In genomic region chr16:67846063-67846319, GRCh38 we compare ENCODE assay signal across 8 cellular contexts. TPM values are rescaled to one million over a fixed set of nuclear protein-coding genes. Genes with fewer than 3 reads are reported as not detected.
DNase-seq lines count a peak whose midpoint lies in the region; ATAC-seq and TF ChIP-seq lines count a peak whose summit lies in the region.

No MANE protein-coding gene starts in this region.

- WGBS in neuronal stem cell (ENCODE audit: extremely low coverage in 2 of 2, insufficient read length in 2 of 2, insufficient replicate concordance in 1 of 2), 2 donors = no CpG with 5 or more reads among the region's 2 CpGs

- H3K23ac ChIP-seq in neuronal stem cell (ENCODE audit: low read depth, low read length, poor library complexity) = no peak overlapping the region

- H3K79me1 ChIP-seq in neuronal stem cell (ENCODE audit: low read depth, low read length) = peaks cover 14% of the 10 kb centered on the region

- peak overlapping the region; percentile 86 for H3K4me3 Mint-ChIP-seq in CD4-positive, alpha-beta T cell
- H3K4me3 Mint-ChIP-seq in effector memory CD8-positive, alpha-beta T cell = peak overlapping the region; percentile 85 to 92

- DNase-seq in CD4-positive, alpha-beta T cell = no peak
- no peak for DNase-seq in NB4 (ENCODE audit: low read depth)
- no peak for DNase-seq in effector memory CD8-positive, alpha-beta T cell
- DNase-seq in neuronal stem cell (ENCODE audit: low spot score) = no peak
- DNase-seq in HUDEP-2 (lab: John Stamatoyannopoulos, UW; ENCODE audit: unreplicated experiment in 76 of 76) = no peak
- no peak for DNase-seq in DMS114 treated with DMSO at 0.1 percent for 48 hours (lab: John Stamatoyannopoulos, UW; ENCODE audit: unreplicated experiment)
- no peak for DNase-seq in dedifferentiated amniotic fluid mesenchymal stem cell (ENCODE audit: extremely low spot score)
- DNase-seq in stimulated activated CD4-positive, alpha-beta T cell treated with anti-CD3 and anti-CD28 coated beads, Interleukin-2, amount 100 ng/mL, for 48 hours = no peak

- H2BK5ac ChIP-seq in neuronal stem cell (ENCODE audit: low read length) = peak overlapping the region; percentile 79

- H3K9me3 Mint-ChIP-seq in CD4-positive, alpha-beta T cell = no peaks in the 10 kb centered on the region
- no peaks in the 10 kb centered on the region for H3K9me3 Mint-ChIP-seq in effector memory CD8-positive, alpha-beta T cell

- no peaks in the 10 kb centered on the region for H3K27me3 Mint-ChIP-seq in CD4-positive, alpha-beta T cell
- H3K27me3 Mint-ChIP-seq in effector memory CD8-positive, alpha-beta T cell = no peaks in the 10 kb centered on the region

- H3K36me3 Mint-ChIP-seq in CD4-positive, alpha-beta T cell (ENCODE audit: low read depth) = peaks cover 30% of the 10 kb centered on the region
- peaks cover 31% of the 10 kb centered on the region for H3K36me3 Mint-ChIP-seq in effector memory CD8-positive, alpha-beta T cell (ENCODE audit: insufficient read depth)

- H2BK15ac ChIP-seq in neuronal stem cell (ENCODE audit: low read length) = no peak overlapping the region

- H3K18ac ChIP-seq in neuronal stem cell (ENCODE audit: low read length) = no peak overlapping the region

- ATAC-seq in CD4-positive, alpha-beta T cell (ENCODE audit: poor library complexity) = no peak
- ATAC-seq in effector memory CD8-positive, alpha-beta T cell (replicated peaks) = no peak

- H3K27ac Mint-ChIP-seq in CD4-positive, alpha-beta T cell = peak overlapping the region; percentile 95
- peak overlapping the region; percentile 72 to 96 for H3K27ac Mint-ChIP-seq in effector memory CD8-positive, alpha-beta T cell

- H2BK12ac ChIP-seq in neuronal stem cell (ENCODE audit: low read length) = no peak overlapping the region

- no peak overlapping the region for H3K4ac ChIP-seq in neuronal stem cell (ENCODE audit: low read length)

- peaks cover 22 to 23% of the 10 kb centered on the region in 2 donors for H3K4me1 ChIP-seq in neuronal stem cell (ENCODE audit: control insufficient read depth in 2 of 2, insufficient read depth in 1 of 2, low read depth in 1 of 2, low read length in 2 of 2)

- H3K4me1 Mint-ChIP-seq in CD4-positive, alpha-beta T cell (ENCODE audit: low read depth) = peaks cover 55% of the 10 kb centered on the region
- H3K4me1 Mint-ChIP-seq in effector memory CD8-positive, alpha-beta T cell (ENCODE audit: low read depth in 2 of 2) = peaks cover 41 to 45% of the 10 kb centered on the region in 2 donors

- intact Hi-C loops in CD4-positive, alpha-beta T cell (cut with DNase I, micrococcal nuclease) = loop anchor here (1.0 to 10.0 kb wide), 7 partner anchors 13 to 621 kb away; partner anchors contain the start of genes RANBP10 (in 2 of the 2), TSNAXIP1 (in 2 of the 2), C16orf86 (in 1 of the 2) and ENKD1 (in 1 of the 2)

- CTCF ChIA-PET in CD4-positive, alpha-beta T cell (lab: Charles Lee) = interaction anchor here (0.9 to 4.9 kb wide), 3 partner anchors 27 to 195 kb away, joined by 3 to 41 read pairs (median 3); partner anchors contain the start of gene EDC4

- H4K91ac ChIP-seq in neuronal stem cell (ENCODE audit: low read depth, low read length, poor library complexity) = no peak overlapping the region

- peak overlapping the region; percentile 32 for H3K9ac ChIP-seq in neuronal stem cell (ENCODE audit: low read depth, low read length, poor library complexity)

- H3K9me3 ChIP-seq in CD4-positive, alpha-beta T cell (ENCODE audit: control insufficient read depth, low read length) = no peaks in the 10 kb centered on the region
- H3K9me3 ChIP-seq in neuronal stem cell (replicated peaks in 1 of 2; ENCODE audit: control insufficient read depth in 2 of 2, insufficient read depth in 1 of 2, low read depth in 1 of 2, low read length in 2 of 2) = no peaks in the 10 kb centered on the region

- no peaks in the 10 kb centered on the region for H3K27me3 ChIP-seq in CD4-positive, alpha-beta T cell (ENCODE audit: control insufficient read depth, insufficient read depth, low read length)
- no peaks in the 10 kb centered on the region for H3K27me3 ChIP-seq in neuronal stem cell (ENCODE audit: control insufficient read depth in 3 of 3, insufficient read depth in 3 of 3, low read depth in 1 of 3, low read length in 3 of 3)

- H3K4me3 ChIP-seq in NB4 (ENCODE audit: low read depth, low read length) (peak overlapping the region; percentile 68), neuronal stem cell (ENCODE audit: low read length in 2 of 2) (peak overlapping the region; percentile 82 to 97)

- no peak overlapping the region for H4K8ac ChIP-seq in neuronal stem cell (ENCODE audit: low read depth, low read length)

- H2AFZ ChIP-seq in neuronal stem cell (ENCODE audit: low read length) = peak overlapping the region; percentile 81

- peaks cover 4 to 32% of the 10 kb centered on the region in 2 donors for H3K36me3 ChIP-seq in neuronal stem cell (replicated peaks in 1 of 2; ENCODE audit: control insufficient read depth in 2 of 2, insufficient read depth in 2 of 2, low read length in 2 of 2)

- H2BK120ac ChIP-seq in neuronal stem cell (ENCODE audit: low read depth, low read length) = no peak overlapping the region

- peak overlapping the region; percentile 76 for H3K4me2 ChIP-seq in neuronal stem cell (ENCODE audit: insufficient read depth, low read length, poor library complexity, severe bottlenecking)

- TF ChIP-seq POLR2A in NB4 (IDR thresholded peaks at IDR 0.05; ENCODE audit: extremely low read depth, insufficient read length) = no peak

- POLR2A ChIA-PET in CD4-positive, alpha-beta T cell (lab: Charles Lee) = interaction anchor here (0.6 to 3.0 kb wide), 12 partner anchors 12 to 367 kb away, joined by 3 to 26 read pairs (median 4); partner anchors contain the start of genes ACD, EDC4, NFATC3 and PSMB10

- TF ChIP-seq CTCF in CD4-positive, alpha-beta T cell (IDR thresholded peaks at IDR 0.05) = no peak
- TF ChIP-seq CTCF in NB4 (IDR thresholded peaks at IDR 0.05; ENCODE audit: low read depth, low read length) = no peak

- H2AK5ac ChIP-seq in neuronal stem cell (ENCODE audit: low read depth, low read length) = no peak overlapping the region

- no peak overlapping the region for H3K14ac ChIP-seq in neuronal stem cell (ENCODE audit: low read length)

- peak overlapping the region; percentile 85 for H3K27ac ChIP-seq in CD4-positive, alpha-beta T cell (ENCODE audit: low read depth, low read length)
- peak overlapping the region; percentile 89 for H3K27ac ChIP-seq in neuronal stem cell (replicated peaks; ENCODE audit: low read length)

RNA-seq across cellular contexts. Expression of gene NUTF2, which starts 0.7 kb away (rescaled TPM):
- total RNA-seq in CD4-positive, alpha-beta T cell = 10 to 100 TPM; 24.0 to 25.7 TPM
- polyA plus RNA-seq in neuronal stem cell (2013, experiment 1 of 2) = 276 TPM
- 280 TPM for polyA plus RNA-seq in neuronal stem cell (2013, experiment 2 of 2)

RNA-seq across cellular contexts. Expression of gene CENPT, which starts 1.5 kb away (rescaled TPM):
- total RNA-seq in CD4-positive, alpha-beta T cell = 10 to 100 TPM; 77.5 to 84.1 TPM
- 34.0 TPM for polyA plus RNA-seq in neuronal stem cell (2013, experiment 1 of 2)
- 31.3 TPM for polyA plus RNA-seq in neuronal stem cell (2013, experiment 2 of 2)

RNA-seq across cellular contexts. Expression of gene THAP11, which starts 3.9 kb away (rescaled TPM):
- 10 to 100 TPM; 31.2 to 32.1 TPM for total RNA-seq in CD4-positive, alpha-beta T cell
- 27.9 TPM for polyA plus RNA-seq in neuronal stem cell (2013, experiment 1 of 2)
- 27.7 TPM for polyA plus RNA-seq in neuronal stem cell (2013, experiment 2 of 2)

RNA-seq across cellular contexts. Expression of gene EDC4, which starts 26.9 kb away (rescaled TPM):
- total RNA-seq in CD4-positive, alpha-beta T cell = 100 to 1,000 TPM; 134 to 145 TPM
- 30.9 TPM for polyA plus RNA-seq in neuronal stem cell (2013, experiment 1 of 2)
- 27.6 TPM for polyA plus RNA-seq in neuronal stem cell (2013, experiment 2 of 2)

RNA-seq across cellular contexts. Expression of gene NRN1L, which starts 38.7 kb away (rescaled TPM):
- total RNA-seq in CD4-positive, alpha-beta T cell = 1 to 10 TPM; 2.9 to 4.4 TPM
- polyA plus RNA-seq in neuronal stem cell (2013, experiment 1 of 2) = 0.70 TPM
- 0.42 TPM for polyA plus RNA-seq in neuronal stem cell (2013, experiment 2 of 2)
